ENCODE assay signal across 7 cellular contexts in the genomic region with DNA sequence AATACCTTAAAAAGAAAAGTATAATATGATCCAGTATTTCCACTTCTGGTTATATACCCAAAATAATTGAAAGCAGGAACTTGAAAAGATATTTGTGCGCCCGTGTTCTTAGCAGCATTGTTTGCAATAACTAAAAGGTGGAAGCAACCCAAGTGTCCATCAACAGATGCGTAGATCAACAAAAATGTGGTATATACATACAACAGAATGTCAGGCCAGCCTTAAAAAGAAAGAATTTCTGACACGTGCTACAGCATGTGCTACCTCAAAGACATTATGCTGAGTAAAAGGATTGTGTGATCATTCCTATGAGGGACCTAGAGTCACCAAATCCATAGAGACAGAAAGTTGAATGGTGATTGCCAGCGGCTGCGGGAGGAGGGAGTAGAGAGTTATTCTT.
"Had no signal": no experiment of that assay in that cellular context is flagged by ENCODE, and none has a peak within 500 bp of the region (broad histone marks: within the 10 kb centered on the region; RNA-seq: fewer than 3 reads in every experiment).

No MANE protein-coding gene starts in this region.

- H2AFZ ChIP-seq: GM23338 had no signal

- H3K4me3 ChIP-seq: GM23338 had no signal

- H3K4me2 ChIP-seq: GM23338 had no signal

- DNase-seq: H9, HCEC 1CT, KBM-7 had no signal

- FAIRE-seq: H1, H54, HTR-8/SVneo had no signal
